ENCODE assay signal across 21 cellular contexts in genomic region chr17:33118391-33118790, GRCh38.
"Had no signal": no experiment of that assay in that cellular context is flagged by ENCODE, and none has a peak within 500 bp of the region (broad histone marks: within the 10 kb centered on the region; RNA-seq: fewer than 3 reads in every experiment).

No MANE protein-coding gene starts in this region.

- ATAC-seq: effector memory CD8-positive, alpha-beta T cell; esophagus mucosa; gastrocnemius medialis; heart right ventricle; left cardiac atrium; left lung; left ventricle myocardium superior; lower lobe of right lung; mucosa of descending colon had no signal

- DNase-seq: colonic mucosa; cortex of kidney; effector CD8-positive, alpha-beta T cell; effector memory CD8-positive, alpha-beta T cell; endodermal cell; erythroblast; esophagus squamous epithelium; foreskin fibroblast; foreskin melanocyte; gastrocnemius medialis; glutamatergic neuron; heart right ventricle; hippocampal formation; left cardiac atrium; left lung; left ventricle myocardium superior; lower lobe of right lung; mesenchymal stem cell; mucosa of descending colon; naive B cell had no signal
